1 cellular context compared by ENCODE assay signal in the genomic region with DNA sequence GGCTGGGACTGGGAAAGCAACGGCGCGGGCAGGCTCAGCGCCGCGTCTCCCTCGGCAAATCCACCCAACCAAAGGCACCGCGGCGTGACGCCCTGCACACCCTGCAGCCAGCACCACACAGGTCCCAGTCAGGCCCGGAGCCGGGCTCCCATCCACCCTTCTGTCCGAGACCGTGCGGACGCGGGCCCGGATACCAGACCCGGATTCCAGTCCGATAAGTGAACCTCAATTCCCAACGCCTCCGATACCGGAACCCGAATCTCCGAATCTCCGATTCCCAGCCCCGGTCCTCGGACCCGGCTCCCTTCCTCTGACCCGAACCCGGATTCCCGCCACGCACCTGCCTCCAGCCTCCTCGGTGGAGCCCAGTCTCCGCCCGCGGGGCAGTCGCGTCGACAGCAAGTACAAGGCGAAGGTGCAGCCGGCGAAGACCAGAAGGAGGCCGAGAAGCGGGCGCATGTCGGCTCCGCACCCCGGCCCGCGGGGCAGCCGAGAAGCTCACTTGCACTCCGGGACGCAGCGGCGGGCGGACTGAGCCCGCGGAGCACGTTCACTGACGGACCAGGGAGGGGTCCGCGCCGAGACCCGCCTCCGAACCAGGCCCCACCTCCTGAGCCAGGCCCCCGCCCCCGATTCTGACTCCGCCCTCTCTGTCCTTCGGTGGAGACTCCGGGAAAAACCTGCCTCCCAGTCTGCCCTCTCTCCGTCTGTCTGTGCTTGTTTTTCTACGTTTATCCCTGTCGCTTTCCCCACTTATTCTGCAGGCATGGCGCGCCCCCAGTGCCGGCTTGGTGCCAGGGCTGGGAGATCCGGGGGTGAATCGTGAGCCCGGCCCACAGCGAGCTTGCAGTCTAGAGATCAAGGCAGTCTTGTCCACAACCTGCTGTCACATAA.
TF ChIP-seq lines count a peak whose summit lies in the region.

A gene (minus strand): TSS at position 533 of the 894 bp plus-strand sequence. CDS start 74 bp downstream, at position 459.

TF ChIP-seq in WTC11, 78 proteins besides CTCF, POLR2A, EP300 and RAD21 (continued from another document and continues in another):
- TF ChIP-seq, protein P1, sequence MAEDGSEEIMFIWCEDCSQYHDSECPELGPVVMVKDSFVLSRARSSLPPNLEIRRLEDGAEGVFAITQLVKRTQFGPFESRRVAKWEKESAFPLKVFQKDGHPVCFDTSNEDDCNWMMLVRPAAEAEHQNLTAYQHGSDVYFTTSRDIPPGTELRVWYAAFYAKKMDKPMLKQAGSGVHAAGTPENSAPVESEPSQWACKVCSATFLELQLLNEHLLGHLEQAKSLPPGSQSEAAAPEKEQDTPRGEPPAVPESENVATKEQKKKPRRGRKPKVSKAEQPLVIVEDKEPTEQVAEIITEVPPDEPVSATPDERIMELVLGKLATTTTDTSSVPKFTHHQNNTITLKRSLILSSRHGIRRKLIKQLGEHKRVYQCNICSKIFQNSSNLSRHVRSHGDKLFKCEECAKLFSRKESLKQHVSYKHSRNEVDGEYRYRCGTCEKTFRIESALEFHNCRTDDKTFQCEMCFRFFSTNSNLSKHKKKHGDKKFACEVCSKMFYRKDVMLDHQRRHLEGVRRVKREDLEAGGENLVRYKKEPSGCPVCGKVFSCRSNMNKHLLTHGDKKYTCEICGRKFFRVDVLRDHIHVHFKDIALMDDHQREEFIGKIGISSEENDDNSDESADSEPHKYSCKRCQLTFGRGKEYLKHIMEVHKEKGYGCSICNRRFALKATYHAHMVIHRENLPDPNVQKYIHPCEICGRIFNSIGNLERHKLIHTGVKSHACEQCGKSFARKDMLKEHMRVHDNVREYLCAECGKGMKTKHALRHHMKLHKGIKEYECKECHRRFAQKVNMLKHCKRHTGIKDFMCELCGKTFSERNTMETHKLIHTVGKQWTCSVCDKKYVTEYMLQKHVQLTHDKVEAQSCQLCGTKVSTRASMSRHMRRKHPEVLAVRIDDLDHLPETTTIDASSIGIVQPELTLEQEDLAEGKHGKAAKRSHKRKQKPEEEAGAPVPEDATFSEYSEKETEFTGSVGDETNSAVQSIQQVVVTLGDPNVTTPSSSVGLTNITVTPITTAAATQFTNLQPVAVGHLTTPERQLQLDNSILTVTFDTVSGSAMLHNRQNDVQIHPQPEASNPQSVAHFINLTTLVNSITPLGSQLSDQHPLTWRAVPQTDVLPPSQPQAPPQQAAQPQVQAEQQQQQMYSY (CRISPR knock-in tag; IDR thresholded peaks at IDR 0.05): 0 out of 2 replicates have a peak, but pooled peaks have one; percentile 21
- TF ChIP-seq ZBTB21 (CRISPR knock-in tag; IDR thresholded peaks at IDR 0.05; ENCODE audit: borderline replicate concordance): 0 out of 2 replicates have a peak, but pooled peaks have one; percentile 45
- TF ChIP-seq ZNF121 (CRISPR knock-in tag; IDR thresholded peaks at IDR 0.05): no peak
- TF ChIP-seq, protein P2, sequence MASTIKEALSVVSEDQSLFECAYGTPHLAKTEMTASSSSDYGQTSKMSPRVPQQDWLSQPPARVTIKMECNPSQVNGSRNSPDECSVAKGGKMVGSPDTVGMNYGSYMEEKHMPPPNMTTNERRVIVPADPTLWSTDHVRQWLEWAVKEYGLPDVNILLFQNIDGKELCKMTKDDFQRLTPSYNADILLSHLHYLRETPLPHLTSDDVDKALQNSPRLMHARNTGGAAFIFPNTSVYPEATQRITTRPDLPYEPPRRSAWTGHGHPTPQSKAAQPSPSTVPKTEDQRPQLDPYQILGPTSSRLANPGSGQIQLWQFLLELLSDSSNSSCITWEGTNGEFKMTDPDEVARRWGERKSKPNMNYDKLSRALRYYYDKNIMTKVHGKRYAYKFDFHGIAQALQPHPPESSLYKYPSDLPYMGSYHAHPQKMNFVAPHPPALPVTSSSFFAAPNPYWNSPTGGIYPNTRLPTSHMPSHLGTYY (CRISPR knock-in tag; IDR thresholded peaks at IDR 0.05): 0 out of 2 replicates have a peak, but pooled peaks have one; percentile 54
- TF ChIP-seq NR2C2 (CRISPR knock-in tag; IDR thresholded peaks at IDR 0.05): 0 out of 2 replicates have a peak, but pooled peaks have one; percentile 32
- TF ChIP-seq, protein P3, sequence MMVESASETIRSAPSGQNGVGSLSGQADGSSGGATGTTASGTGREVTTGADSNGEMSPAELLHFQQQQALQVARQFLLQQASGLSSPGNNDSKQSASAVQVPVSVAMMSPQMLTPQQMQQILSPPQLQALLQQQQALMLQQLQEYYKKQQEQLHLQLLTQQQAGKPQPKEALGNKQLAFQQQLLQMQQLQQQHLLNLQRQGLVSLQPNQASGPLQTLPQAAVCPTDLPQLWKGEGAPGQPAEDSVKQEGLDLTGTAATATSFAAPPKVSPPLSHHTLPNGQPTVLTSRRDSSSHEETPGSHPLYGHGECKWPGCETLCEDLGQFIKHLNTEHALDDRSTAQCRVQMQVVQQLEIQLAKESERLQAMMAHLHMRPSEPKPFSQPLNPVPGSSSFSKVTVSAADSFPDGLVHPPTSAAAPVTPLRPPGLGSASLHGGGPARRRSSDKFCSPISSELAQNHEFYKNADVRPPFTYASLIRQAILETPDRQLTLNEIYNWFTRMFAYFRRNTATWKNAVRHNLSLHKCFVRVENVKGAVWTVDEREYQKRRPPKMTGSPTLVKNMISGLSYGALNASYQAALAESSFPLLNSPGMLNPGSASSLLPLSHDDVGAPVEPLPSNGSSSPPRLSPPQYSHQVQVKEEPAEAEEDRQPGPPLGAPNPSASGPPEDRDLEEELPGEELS (CRISPR knock-in tag; IDR thresholded peaks at IDR 0.05): peak; percentile 80; the same call in 1 of the 2 replicates
- 0 out of 2 replicates have a peak, but pooled peaks have one; percentile 43 for TF ChIP-seq ZNF317 (CRISPR knock-in tag; IDR thresholded peaks at IDR 0.05; ENCODE audit: borderline replicate concordance, low read depth)
- no peak for TF ChIP-seq ZNF423 (CRISPR knock-in tag; IDR thresholded peaks at IDR 0.05)
- peak; percentile 99 for TF ChIP-seq SP1 (CRISPR knock-in tag; conservative IDR thresholded peaks at IDR 0.05)
- TF ChIP-seq, protein P4, sequence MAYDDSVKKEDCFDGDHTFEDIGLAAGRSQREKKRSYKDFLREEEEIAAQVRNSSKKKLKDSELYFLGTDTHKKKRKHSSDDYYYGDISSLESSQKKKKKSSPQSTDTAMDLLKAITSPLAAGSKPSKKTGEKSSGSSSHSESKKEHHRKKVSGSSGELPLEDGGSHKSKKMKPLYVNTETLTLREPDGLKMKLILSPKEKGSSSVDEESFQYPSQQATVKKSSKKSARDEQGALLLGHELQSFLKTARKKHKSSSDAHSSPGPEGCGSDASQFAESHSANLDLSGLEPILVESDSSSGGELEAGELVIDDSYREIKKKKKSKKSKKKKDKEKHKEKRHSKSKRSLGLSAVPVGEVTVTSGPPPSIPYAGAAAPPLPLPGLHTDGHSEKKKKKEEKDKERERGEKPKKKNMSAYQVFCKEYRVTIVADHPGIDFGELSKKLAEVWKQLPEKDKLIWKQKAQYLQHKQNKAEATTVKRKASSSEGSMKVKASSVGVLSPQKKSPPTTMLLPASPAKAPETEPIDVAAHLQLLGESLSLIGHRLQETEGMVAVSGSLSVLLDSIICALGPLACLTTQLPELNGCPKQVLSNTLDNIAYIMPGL (CRISPR knock-in tag; IDR thresholded peaks at IDR 0.05): peak; percentile 98
- TF ChIP-seq, protein P5, sequence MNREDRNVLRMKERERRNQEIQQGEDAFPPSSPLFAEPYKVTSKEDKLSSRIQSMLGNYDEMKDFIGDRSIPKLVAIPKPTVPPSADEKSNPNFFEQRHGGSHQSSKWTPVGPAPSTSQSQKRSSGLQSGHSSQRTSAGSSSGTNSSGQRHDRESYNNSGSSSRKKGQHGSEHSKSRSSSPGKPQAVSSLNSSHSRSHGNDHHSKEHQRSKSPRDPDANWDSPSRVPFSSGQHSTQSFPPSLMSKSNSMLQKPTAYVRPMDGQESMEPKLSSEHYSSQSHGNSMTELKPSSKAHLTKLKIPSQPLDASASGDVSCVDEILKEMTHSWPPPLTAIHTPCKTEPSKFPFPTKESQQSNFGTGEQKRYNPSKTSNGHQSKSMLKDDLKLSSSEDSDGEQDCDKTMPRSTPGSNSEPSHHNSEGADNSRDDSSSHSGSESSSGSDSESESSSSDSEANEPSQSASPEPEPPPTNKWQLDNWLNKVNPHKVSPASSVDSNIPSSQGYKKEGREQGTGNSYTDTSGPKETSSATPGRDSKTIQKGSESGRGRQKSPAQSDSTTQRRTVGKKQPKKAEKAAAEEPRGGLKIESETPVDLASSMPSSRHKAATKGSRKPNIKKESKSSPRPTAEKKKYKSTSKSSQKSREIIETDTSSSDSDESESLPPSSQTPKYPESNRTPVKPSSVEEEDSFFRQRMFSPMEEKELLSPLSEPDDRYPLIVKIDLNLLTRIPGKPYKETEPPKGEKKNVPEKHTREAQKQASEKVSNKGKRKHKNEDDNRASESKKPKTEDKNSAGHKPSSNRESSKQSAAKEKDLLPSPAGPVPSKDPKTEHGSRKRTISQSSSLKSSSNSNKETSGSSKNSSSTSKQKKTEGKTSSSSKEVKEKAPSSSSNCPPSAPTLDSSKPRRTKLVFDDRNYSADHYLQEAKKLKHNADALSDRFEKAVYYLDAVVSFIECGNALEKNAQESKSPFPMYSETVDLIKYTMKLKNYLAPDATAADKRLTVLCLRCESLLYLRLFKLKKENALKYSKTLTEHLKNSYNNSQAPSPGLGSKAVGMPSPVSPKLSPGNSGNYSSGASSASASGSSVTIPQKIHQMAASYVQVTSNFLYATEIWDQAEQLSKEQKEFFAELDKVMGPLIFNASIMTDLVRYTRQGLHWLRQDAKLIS (CRISPR knock-in tag; IDR thresholded peaks at IDR 0.05; ENCODE audit: borderline replicate concordance): no peak
- TF ChIP-seq NFE2L1 (CRISPR knock-in tag; IDR thresholded peaks at IDR 0.05): no peak
- TF ChIP-seq, protein P6, sequence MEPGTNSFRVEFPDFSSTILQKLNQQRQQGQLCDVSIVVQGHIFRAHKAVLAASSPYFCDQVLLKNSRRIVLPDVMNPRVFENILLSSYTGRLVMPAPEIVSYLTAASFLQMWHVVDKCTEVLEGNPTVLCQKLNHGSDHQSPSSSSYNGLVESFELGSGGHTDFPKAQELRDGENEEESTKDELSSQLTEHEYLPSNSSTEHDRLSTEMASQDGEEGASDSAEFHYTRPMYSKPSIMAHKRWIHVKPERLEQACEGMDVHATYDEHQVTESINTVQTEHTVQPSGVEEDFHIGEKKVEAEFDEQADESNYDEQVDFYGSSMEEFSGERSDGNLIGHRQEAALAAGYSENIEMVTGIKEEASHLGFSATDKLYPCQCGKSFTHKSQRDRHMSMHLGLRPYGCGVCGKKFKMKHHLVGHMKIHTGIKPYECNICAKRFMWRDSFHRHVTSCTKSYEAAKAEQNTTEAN (CRISPR knock-in tag; IDR thresholded peaks at IDR 0.05): no peak
- TF ChIP-seq, protein P7, sequence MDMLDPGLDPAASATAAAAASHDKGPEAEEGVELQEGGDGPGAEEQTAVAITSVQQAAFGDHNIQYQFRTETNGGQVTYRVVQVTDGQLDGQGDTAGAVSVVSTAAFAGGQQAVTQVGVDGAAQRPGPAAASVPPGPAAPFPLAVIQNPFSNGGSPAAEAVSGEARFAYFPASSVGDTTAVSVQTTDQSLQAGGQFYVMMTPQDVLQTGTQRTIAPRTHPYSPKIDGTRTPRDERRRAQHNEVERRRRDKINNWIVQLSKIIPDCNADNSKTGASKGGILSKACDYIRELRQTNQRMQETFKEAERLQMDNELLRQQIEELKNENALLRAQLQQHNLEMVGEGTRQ (CRISPR knock-in tag; IDR thresholded peaks at IDR 0.05): no peak; the same call in 1 of the 2 replicates
- TF ChIP-seq, protein P8, sequence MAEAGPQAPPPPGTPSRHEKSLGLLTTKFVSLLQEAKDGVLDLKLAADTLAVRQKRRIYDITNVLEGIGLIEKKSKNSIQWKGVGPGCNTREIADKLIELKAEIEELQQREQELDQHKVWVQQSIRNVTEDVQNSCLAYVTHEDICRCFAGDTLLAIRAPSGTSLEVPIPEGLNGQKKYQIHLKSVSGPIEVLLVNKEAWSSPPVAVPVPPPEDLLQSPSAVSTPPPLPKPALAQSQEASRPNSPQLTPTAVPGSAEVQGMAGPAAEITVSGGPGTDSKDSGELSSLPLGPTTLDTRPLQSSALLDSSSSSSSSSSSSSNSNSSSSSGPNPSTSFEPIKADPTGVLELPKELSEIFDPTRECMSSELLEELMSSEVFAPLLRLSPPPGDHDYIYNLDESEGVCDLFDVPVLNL (CRISPR knock-in tag; IDR thresholded peaks at IDR 0.05; ENCODE audit: borderline replicate concordance, low read depth): peak; percentile 69; the same call in 1 of the 2 replicates
- peak; percentile 91 for TF ChIP-seq ETV6 (CRISPR knock-in tag; IDR thresholded peaks at IDR 0.05)
- no peak for TF ChIP-seq CREB1 (CRISPR knock-in tag; IDR thresholded peaks at IDR 0.05)
- TF ChIP-seq ATF1 (CRISPR knock-in tag; IDR thresholded peaks at IDR 0.05): 0 out of 2 replicates have a peak, but pooled peaks have one; percentile 63
- TF ChIP-seq, protein P9, sequence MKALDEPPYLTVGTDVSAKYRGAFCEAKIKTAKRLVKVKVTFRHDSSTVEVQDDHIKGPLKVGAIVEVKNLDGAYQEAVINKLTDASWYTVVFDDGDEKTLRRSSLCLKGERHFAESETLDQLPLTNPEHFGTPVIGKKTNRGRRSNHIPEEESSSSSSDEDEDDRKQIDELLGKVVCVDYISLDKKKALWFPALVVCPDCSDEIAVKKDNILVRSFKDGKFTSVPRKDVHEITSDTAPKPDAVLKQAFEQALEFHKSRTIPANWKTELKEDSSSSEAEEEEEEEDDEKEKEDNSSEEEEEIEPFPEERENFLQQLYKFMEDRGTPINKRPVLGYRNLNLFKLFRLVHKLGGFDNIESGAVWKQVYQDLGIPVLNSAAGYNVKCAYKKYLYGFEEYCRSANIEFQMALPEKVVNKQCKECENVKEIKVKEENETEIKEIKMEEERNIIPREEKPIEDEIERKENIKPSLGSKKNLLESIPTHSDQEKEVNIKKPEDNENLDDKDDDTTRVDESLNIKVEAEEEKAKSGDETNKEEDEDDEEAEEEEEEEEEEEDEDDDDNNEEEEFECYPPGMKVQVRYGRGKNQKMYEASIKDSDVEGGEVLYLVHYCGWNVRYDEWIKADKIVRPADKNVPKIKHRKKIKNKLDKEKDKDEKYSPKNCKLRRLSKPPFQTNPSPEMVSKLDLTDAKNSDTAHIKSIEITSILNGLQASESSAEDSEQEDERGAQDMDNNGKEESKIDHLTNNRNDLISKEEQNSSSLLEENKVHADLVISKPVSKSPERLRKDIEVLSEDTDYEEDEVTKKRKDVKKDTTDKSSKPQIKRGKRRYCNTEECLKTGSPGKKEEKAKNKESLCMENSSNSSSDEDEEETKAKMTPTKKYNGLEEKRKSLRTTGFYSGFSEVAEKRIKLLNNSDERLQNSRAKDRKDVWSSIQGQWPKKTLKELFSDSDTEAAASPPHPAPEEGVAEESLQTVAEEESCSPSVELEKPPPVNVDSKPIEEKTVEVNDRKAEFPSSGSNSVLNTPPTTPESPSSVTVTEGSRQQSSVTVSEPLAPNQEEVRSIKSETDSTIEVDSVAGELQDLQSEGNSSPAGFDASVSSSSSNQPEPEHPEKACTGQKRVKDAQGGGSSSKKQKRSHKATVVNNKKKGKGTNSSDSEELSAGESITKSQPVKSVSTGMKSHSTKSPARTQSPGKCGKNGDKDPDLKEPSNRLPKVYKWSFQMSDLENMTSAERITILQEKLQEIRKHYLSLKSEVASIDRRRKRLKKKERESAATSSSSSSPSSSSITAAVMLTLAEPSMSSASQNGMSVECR (CRISPR knock-in tag; IDR thresholded peaks at IDR 0.05; ENCODE audit: borderline replicate concordance): peak; percentile 93
